ENCODE assay signal across 9 cellular contexts in genomic region chr2:122136071-122136470, GRCh38.
DNase-seq lines count a peak whose midpoint lies in the region; ATAC-seq and TF ChIP-seq lines count a peak whose summit lies in the region.
"Had no signal": no experiment of that assay in that cellular context is flagged by ENCODE, and none has a peak within 500 bp of the region (broad histone marks: within the 10 kb centered on the region; RNA-seq: fewer than 3 reads in every experiment).

No MANE protein-coding gene starts in this region.

- no peak overlapping the region for H3K27ac ChIP-seq in MM.1S (ENCODE audit: low read length)
- no peak overlapping the region for H3K27ac ChIP-seq in endodermal cell (ENCODE audit: low read depth, low read length)
- H3K27ac ChIP-seq in uterus: no peak overlapping the region
- no peak overlapping the region for H3K27ac ChIP-seq in CD8-positive, alpha-beta memory T cell (ENCODE audit: low read depth, low read length)

- no peak overlapping the region for H3K4me2 ChIP-seq in MM.1S (ENCODE audit: low read depth, low read length)

- no peaks in the 10 kb centered on the region for H3F3A ChIP-seq in MM.1S (ENCODE audit: insufficient read depth, low read length)

- H3K9me3 ChIP-seq in MM.1S (replicated peaks; ENCODE audit: insufficient read depth, low read length): no peaks in the 10 kb centered on the region
- H3K9me3 ChIP-seq in endodermal cell (ENCODE audit: control insufficient read depth, low read length): peaks cover 8% of the 10 kb centered on the region
- H3K9me3 ChIP-seq in uterus: no peaks in the 10 kb centered on the region
- H3K9me3 ChIP-seq in CD8-positive, alpha-beta memory T cell (ENCODE audit: low read length): no peaks in the 10 kb centered on the region

- H3K4me1 ChIP-seq in MM.1S (ENCODE audit: low read length) (no peaks in the 10 kb centered on the region), endodermal cell (ENCODE audit: control insufficient read depth, insufficient read depth, low read length) (no peaks in the 10 kb centered on the region), uterus (no peaks in the 10 kb centered on the region)
- no peaks in the 10 kb centered on the region for H3K4me1 ChIP-seq in CD8-positive, alpha-beta memory T cell (ENCODE audit: insufficient read depth, low read length)

- ATAC-seq in GM18909 (IDR thresholded peaks at IDR 0.05; ENCODE audit: poor library complexity, unreplicated experiment) (peak; percentile 88), GM18517 (IDR thresholded peaks at IDR 0.05; ENCODE audit: unreplicated experiment) (no peak)

- H3K4me3 Mint-ChIP-seq in endodermal cell: no peak overlapping the region
- H3K4me3 Mint-ChIP-seq in CD8-positive, alpha-beta memory T cell: no peak overlapping the region
- H3K4me3 Mint-ChIP-seq: stimulated activated naive CD8-positive, alpha-beta T cell treated with anti-CD3 and anti-CD28 coated beads, Interleukin-15, Interleukin-2, amounts not matched to agents 100 ng/mL and 50 ng/mL, for 24 hours had no signal

- CTCF ChIA-PET in CD8-positive, alpha-beta memory T cell (lab: Charles Lee): no interaction called here

- H3K9me2 ChIP-seq in MM.1S (replicated peaks; ENCODE audit: insufficient read depth, low read length): no peaks in the 10 kb centered on the region

- H3K79me2 ChIP-seq in MM.1S (ENCODE audit: low read length): no peaks in the 10 kb centered on the region

- H3K27me3 ChIP-seq in MM.1S (replicated peaks; ENCODE audit: insufficient read depth, low read length) (no peaks in the 10 kb centered on the region), endodermal cell (ENCODE audit: control insufficient read depth, insufficient read depth, low read length, poor library complexity, severe bottlenecking) (no peaks in the 10 kb centered on the region), uterus (no peaks in the 10 kb centered on the region)
- no peaks in the 10 kb centered on the region for H3K27me3 ChIP-seq in CD8-positive, alpha-beta memory T cell (ENCODE audit: insufficient read depth, low read length, poor library complexity, severe bottlenecking)

- TF ChIP-seq POLR2A in uterus (IDR thresholded peaks at IDR 0.05): no peak

- H4K20me1 ChIP-seq in MM.1S (ENCODE audit: insufficient read depth, low read length): no peaks in the 10 kb centered on the region

- TF ChIP-seq CTCF in MM.1S (IDR thresholded peaks at IDR 0.05; ENCODE audit: low read length) (peak; percentile 21), endodermal cell (conservative IDR thresholded peaks at IDR 0.05) (peak; percentile 84), uterus (IDR thresholded peaks at IDR 0.05) (no peak)

- peaks cover 21% of the 10 kb centered on the region for H3K4me1 Mint-ChIP-seq in endodermal cell
- H3K4me1 Mint-ChIP-seq in CD8-positive, alpha-beta memory T cell: no peaks in the 10 kb centered on the region

- H3K9ac ChIP-seq in MM.1S (ENCODE audit: low read length) (no peak overlapping the region), endodermal cell (ENCODE audit: extremely low read depth, low read length, poor library complexity, severe bottlenecking) (no peak overlapping the region)

- no peaks in the 10 kb centered on the region for H3K36me3 ChIP-seq in MM.1S (replicated peaks; ENCODE audit: insufficient read depth, low read length)
- H3K36me3 ChIP-seq in endodermal cell (ENCODE audit: control insufficient read depth, insufficient read depth, low read length): no peaks in the 10 kb centered on the region
- no peaks in the 10 kb centered on the region for H3K36me3 ChIP-seq in uterus
- H3K36me3 ChIP-seq in CD8-positive, alpha-beta memory T cell (ENCODE audit: insufficient read depth, low read length): no peaks in the 10 kb centered on the region

- WGBS in endodermal cell (ENCODE audit: insufficient coverage in 1 of 2, insufficient read length in 1 of 2), 2 experiments: 33 to 60% methylated on average over 1 to 2 of the region's 2 CpGs

- no peak overlapping the region for H2AFZ ChIP-seq in MM.1S (ENCODE audit: low read length)

- DNase-seq in COLO668 (lab: John Stamatoyannopoulos, UW; ENCODE audit: unreplicated experiment) (peak; percentile 17), MM.1S (no peak), endodermal cell (peak; percentile 69), uterus (no peak)
- DNase-seq in stimulated activated CD4-positive, alpha-beta T cell treated with anti-CD3 and anti-CD28 coated beads, Interleukin-12 subunit alpha, Interleukin-12 subunit beta, amount 100 ng/mL, for 4 hours: no peak
- no peak for DNase-seq in CD8-positive, alpha-beta memory T cell

- H3K27ac Mint-ChIP-seq in endodermal cell: no peak overlapping the region
- no peak overlapping the region for H3K27ac Mint-ChIP-seq in CD8-positive, alpha-beta memory T cell
- H3K27ac Mint-ChIP-seq: stimulated activated naive CD8-positive, alpha-beta T cell treated with anti-CD3 and anti-CD28 coated beads, Interleukin-15, Interleukin-2, amounts not matched to agents 100 ng/mL and 50 ng/mL, for 24 hours had no signal

- intact Hi-C loops in uterus (cut with DNase I; ENCODE audit: low total_unique reads): no loop called here

- peaks cover 2% of the 10 kb centered on the region for H3K27me3 Mint-ChIP-seq in endodermal cell (ENCODE audit: insufficient read depth)
- H3K27me3 Mint-ChIP-seq in CD8-positive, alpha-beta memory T cell: peaks cover 6 to 11% of the 10 kb centered on the region in 2 donors

- peaks cover 10% of the 10 kb centered on the region for H3K9me3 Mint-ChIP-seq in endodermal cell
- peaks cover 0 to 8% (median 8%) of the 10 kb centered on the region in 5 donors for H3K9me3 Mint-ChIP-seq in CD8-positive, alpha-beta memory T cell
- H3K9me3 Mint-ChIP-seq: stimulated activated naive CD8-positive, alpha-beta T cell treated with anti-CD3 and anti-CD28 coated beads, Interleukin-15, Interleukin-2, amounts not matched to agents 100 ng/mL and 50 ng/mL, for 24 hours had no signal

- H3K4me3 ChIP-seq in MM.1S (ENCODE audit: low read length): no peak overlapping the region
- H3K4me3 ChIP-seq in endodermal cell (ENCODE audit: low read length): no peak overlapping the region
- no peak overlapping the region for H3K4me3 ChIP-seq in uterus
- no peak overlapping the region for H3K4me3 ChIP-seq in CD8-positive, alpha-beta memory T cell (ENCODE audit: low read length)

- H3K36me3 Mint-ChIP-seq in endodermal cell (ENCODE audit: low read depth): no peaks in the 10 kb centered on the region
- H3K36me3 Mint-ChIP-seq in CD8-positive, alpha-beta memory T cell: no peaks in the 10 kb centered on the region

- POLR2A ChIA-PET in CD8-positive, alpha-beta memory T cell (lab: Charles Lee): no interaction called here

Comparison
In these comparisons a context has a peak if more than half of its experiments do, and no peak if none do; other contexts are left out.
1. DNase-seq: peak in COLO668 (single experiment) and endodermal cell (single experiment); none in MM.1S (single experiment), uterus (0 of 2), stimulated activated CD4-positive, alpha-beta T cell treated with anti-CD3 and anti-CD28 coated beads, Interleukin-12 subunit alpha, Interleukin-12 subunit beta, amount 100 ng/mL, for 4 hours (single experiment) and CD8-positive, alpha-beta memory T cell (0 of 5).
2. CTCF ChIP-seq: peak in MM.1S (single experiment) and endodermal cell (single experiment); none in uterus (0 of 4).